8 cellular contexts compared by ENCODE assay signal in the genomic region with DNA sequence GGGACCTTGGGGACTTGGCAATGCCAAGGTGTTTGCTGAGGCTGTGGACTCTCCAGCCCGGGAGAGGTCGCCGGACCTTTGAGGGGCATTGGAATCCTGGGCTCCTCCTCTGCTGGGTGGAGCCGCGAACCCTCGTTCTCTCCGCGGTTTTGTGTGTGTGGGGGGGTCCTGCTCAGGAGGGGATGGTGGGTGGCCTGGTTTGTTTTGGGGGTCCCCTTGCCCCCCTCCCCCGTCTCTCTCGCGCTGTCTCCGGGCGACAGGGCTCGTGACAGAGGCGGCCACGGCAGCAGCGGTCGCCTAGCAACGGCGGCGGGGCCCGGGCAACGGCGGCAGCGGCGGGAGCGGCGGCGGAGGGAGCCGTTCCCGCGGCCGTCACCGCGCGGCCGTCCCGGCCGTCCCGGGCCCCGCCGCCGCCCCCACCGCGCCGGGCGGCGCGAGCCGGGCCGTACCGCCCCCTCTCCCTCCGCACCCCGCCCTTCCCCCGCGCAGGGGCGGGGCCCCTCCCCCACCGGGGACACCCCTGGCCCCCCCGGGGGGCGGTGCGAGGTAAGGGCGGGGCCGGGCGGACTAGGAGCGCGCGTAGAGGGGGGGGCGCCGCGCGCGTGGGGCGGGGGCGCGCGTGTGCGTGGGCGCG. TPM values are rescaled to one million over a fixed set of nuclear protein-coding genes. Genes with fewer than 3 reads are reported as not detected.
A peak's percentile ranks its signal among the peaks of the same experiment; 100 is the strongest.
DNase-seq lines count a peak whose midpoint lies in the region; ATAC-seq and TF ChIP-seq lines count a peak whose summit lies in the region.

No MANE protein-coding gene starts in this region.

- DNase-seq in DND-41 (peak; percentile 52), LoVo (ENCODE audit: low spot score) (peak; percentile 38), activated T-cell treated with anti-CD3 and anti-CD28 coated beads for 4 hours (peak; percentile 62), naive B cell (peak; percentile 74), islet precursor cell (no peak), SHP77 (lab: John Stamatoyannopoulos, UW) (no peak)

- H3K9ac ChIP-seq in DND-41 (ENCODE audit: low read depth, low read length) = peak overlapping the region; percentile 56; the same call in 1 of the 2 replicates

- peaks cover 23% of the 10 kb centered on the region for H3K79me2 ChIP-seq in DND-41 (ENCODE audit: insufficient read depth, low read length)

- H3K4me3 Mint-ChIP-seq in naive B cell = peak overlapping the region; percentile 90 to 99 (median 94)

- peaks cover 83 to 87% (median 84%) of the 10 kb centered on the region in 3 donors for H3K4me1 Mint-ChIP-seq in naive B cell

- TF ChIP-seq CTCF in DND-41 (IDR thresholded peaks at IDR 0.05; ENCODE audit: borderline replicate concordance, extremely low read depth, low read length, poor library complexity, severe bottlenecking) = no peak

- peaks cover 23% of the 10 kb centered on the region for H4K20me1 ChIP-seq in DND-41 (ENCODE audit: insufficient read depth, low read length)

- peak overlapping the region; percentile 97 to 99 (median 99) for H3K27ac Mint-ChIP-seq in naive B cell

- H3K36me3 Mint-ChIP-seq in naive B cell = no peaks in the 10 kb centered on the region

- H3K9me3 Mint-ChIP-seq in naive B cell = peaks cover 0 to 1% (median 0%) of the 10 kb centered on the region in 7 donors

- H2AFZ ChIP-seq in DND-41 (ENCODE audit: low read depth, low read length) = no peak overlapping the region

- H3K27me3 ChIP-seq in DND-41 (ENCODE audit: insufficient read depth, low read length, poor library complexity) (no peaks in the 10 kb centered on the region), esophagus (ENCODE audit: control insufficient read depth in 1 of 2, insufficient read depth in 2 of 2, low read length in 2 of 2) (no peaks in the 10 kb centered on the region), thymus (ENCODE audit: control insufficient read depth, insufficient read depth) (no peaks in the 10 kb centered on the region)

- H3K27ac ChIP-seq in DND-41 (ENCODE audit: low read length) = no peak overlapping the region
- H3K27ac ChIP-seq in esophagus (ENCODE audit: low read depth in 2 of 2, low read length in 1 of 2) = peak overlapping the region; percentile 80 to 81
- H3K27ac ChIP-seq in thymus (ENCODE audit: low read depth) = peak overlapping the region; percentile 93

- 0 to 1% methylated on average over 19 to 78 of the region's 79 CpGs for WGBS in esophagus, 2 donors
- WGBS in thymus = under 1% methylated on average over 76 of the region's 79 CpGs

- ATAC-seq in DND-41 (ENCODE audit: insufficient read depth, low read depth) (no peak), naive B cell (ENCODE audit: low read depth in 2 of 2) (peak; percentile 14 to 17)

- H3K4me2 ChIP-seq in DND-41 (ENCODE audit: insufficient read depth, low read length) = peak overlapping the region; percentile 91

- H3K4me3 ChIP-seq in DND-41 (ENCODE audit: low read depth in 1 of 2, low read length in 2 of 2) (peak overlapping the region in 1 of 2 experiments; percentile 59; a peak in 2 of 4 replicates), esophagus (ENCODE audit: low read depth in 1 of 2, low read length in 2 of 2) (peak overlapping the region; percentile 55 to 68), thymus (ENCODE audit: low read length) (peak overlapping the region; percentile 84)

- H3K27me3 Mint-ChIP-seq in naive B cell = no peaks in the 10 kb centered on the region

- H3K36me3 ChIP-seq in DND-41 (ENCODE audit: insufficient read depth, low read length) (peaks cover 9% of the 10 kb centered on the region), esophagus (ENCODE audit: control insufficient read depth in 2 of 2, insufficient read depth in 2 of 2, low read length in 1 of 2) (peaks cover 0 to 3% of the 10 kb centered on the region in 2 donors), thymus (ENCODE audit: control insufficient read depth, insufficient read depth) (no peaks in the 10 kb centered on the region)

- H3K9me3 ChIP-seq in DND-41 (ENCODE audit: insufficient read depth, low read length, severe bottlenecking) = no peaks in the 10 kb centered on the region
- no peaks in the 10 kb centered on the region for H3K9me3 ChIP-seq in esophagus (ENCODE audit: control insufficient read depth in 2 of 2, insufficient read depth in 1 of 2, low read depth in 1 of 2, low read length in 1 of 2)
- H3K9me3 ChIP-seq in thymus (ENCODE audit: control insufficient read depth) = no peaks in the 10 kb centered on the region

- peaks cover 78% of the 10 kb centered on the region for H3K4me1 ChIP-seq in DND-41 (ENCODE audit: insufficient read depth, low read length)
- H3K4me1 ChIP-seq in esophagus (ENCODE audit: control insufficient read depth in 2 of 2, insufficient read depth in 2 of 2, low read length in 1 of 2) = peaks cover 2 to 22% of the 10 kb centered on the region in 2 donors
- peaks cover 48% of the 10 kb centered on the region for H3K4me1 ChIP-seq in thymus (ENCODE audit: control insufficient read depth, insufficient read depth, low read length)

RNA-seq across cellular contexts. Expression of a gene that starts 7.8 kb away (rescaled TPM):
- polyA plus RNA-seq in esophagus (10 to 100 TPM in 1 of 2 donors, 1 to 10 TPM in 1; 4.1 to 18.2 TPM), naive B cell (ENCODE audit: low read depth in 6 of 6) (1 to 10 TPM in 1 of 6 donors, under 1 TPM in 4, not detected in 1; 0.25 to 1.9 (median 0.48) TPM), thymus (26.7 TPM)

RNA-seq across cellular contexts. Expression of a gene that starts 9.8 kb away (rescaled TPM):
- 100 to 1,000 TPM in 1 of 2 donors, 10 to 100 TPM in 1; 80.2 to 119 TPM for polyA plus RNA-seq in esophagus
- 100 to 1,000 TPM; 237 to 281 (median 263) TPM for polyA plus RNA-seq in naive B cell (ENCODE audit: low read depth in 6 of 6)
- 199 TPM for polyA plus RNA-seq in thymus

RNA-seq across cellular contexts. Expression of a gene that starts 16.9 kb away (rescaled TPM):
- polyA plus RNA-seq in esophagus = 10 to 100 TPM; 27.3 to 46.0 TPM
- 10 to 100 TPM; 48.9 to 82.3 (median 55.5) TPM for polyA plus RNA-seq in naive B cell (ENCODE audit: low read depth in 6 of 6)
- 141 TPM for polyA plus RNA-seq in thymus

RNA-seq across cellular contexts. Expression of a gene that starts 26.7 kb away (rescaled TPM):
- polyA plus RNA-seq in esophagus (1 to 10 TPM; 3.6 to 3.9 TPM), naive B cell (ENCODE audit: low read depth in 6 of 6) (1 to 10 TPM; 4.8 to 9.7 (median 7.0) TPM), thymus (9.0 TPM)

RNA-seq across cellular contexts. Expression of a gene that starts 36.1 kb away (rescaled TPM):
- 10 to 100 TPM; 12.5 to 15.0 TPM for polyA plus RNA-seq in esophagus
- polyA plus RNA-seq in naive B cell (ENCODE audit: low read depth in 6 of 6) = under 1 TPM in 3 of 6 donors, not detected in 3; 0.36 to 0.45 (median 0.36) TPM
- polyA plus RNA-seq in thymus = 5.5 TPM

Comparison
In these comparisons a context has a peak if more than half of its experiments do, and no peak if none do; other contexts are left out.
1. DNase-seq: peak in DND-41 (single experiment), LoVo (single experiment), activated T-cell treated with anti-CD3 and anti-CD28 coated beads for 4 hours (single experiment) and naive B cell (single experiment); none in islet precursor cell (single experiment) and SHP77 (0 of 2).